Comparison of ENCODE assay signal across 15 cellular contexts in genomic region chr6:128599036-128599435, GRCh38.
DNase-seq lines count a peak whose midpoint lies in the region; ATAC-seq and TF ChIP-seq lines count a peak whose summit lies in the region.
"Had no signal": no experiment of that assay in that cellular context is flagged by ENCODE, and none has a peak within 500 bp of the region (broad histone marks: within the 10 kb centered on the region; RNA-seq: fewer than 3 reads in every experiment).

No MANE protein-coding gene starts in this region.

- POLR2A ChIA-PET in SK-N-SH (lab: Yijun Ruan, JAX) = no interaction called here

- TF ChIP-seq CTCF in SK-N-SH (IDR thresholded peaks at IDR 0.05) (no peak), astrocyte of the spinal cord (IDR thresholded peaks at IDR 0.05; ENCODE audit: low read depth, low read length) (no peak), smooth muscle cell (IDR thresholded peaks at IDR 0.05; ENCODE audit: borderline replicate concordance, insufficient read depth, poor library complexity, severe bottlenecking) (no peak), tibial nerve (IDR thresholded peaks at IDR 0.05) (no peak)

- CTCF ChIA-PET in SK-N-SH (lab: Yijun Ruan, JAX) = no interaction called here

- H3K4me2 ChIP-seq in SK-N-SH (peak overlapping the region; percentile 71; the same call in 1 of the 2 replicates), smooth muscle cell (peak overlapping the region; percentile 80)
- H3K4me2 ChIP-seq: GM23338 had no signal

- no peak for ATAC-seq in SK-N-SH treated with all-trans-retinoic acid at 6 μM for 48 hours
- ATAC-seq: GM23338, K562, Right ventricle myocardium inferior had no signal

- in situ Hi-C loops in astrocyte of the spinal cord (cut with HindIII; ENCODE audit: low sequenced_read_pairs) = no loop called here

- H3K27me3 ChIP-seq in SK-N-SH (ENCODE audit: insufficient read depth) = no peaks in the 10 kb centered on the region
- H3K27me3 ChIP-seq in smooth muscle cell (ENCODE audit: low read depth) = no peaks in the 10 kb centered on the region
- H3K27me3 ChIP-seq in tibial nerve = no peaks in the 10 kb centered on the region

- H4K20me1 ChIP-seq in SK-N-SH (ENCODE audit: insufficient read depth) = no peaks in the 10 kb centered on the region
- no peaks in the 10 kb centered on the region for H4K20me1 ChIP-seq in smooth muscle cell (ENCODE audit: low read depth)

- H3K9ac ChIP-seq in SK-N-SH (0 out of 2 replicates have a peak overlapping the region, but pooled peaks have one; percentile 66), smooth muscle cell (ENCODE audit: low read depth) (peak overlapping the region; percentile 85)

- no peak for TF ChIP-seq RAD21 in SK-N-SH (IDR thresholded peaks at IDR 0.05; ENCODE audit: low read length)

- DNase-seq in SK-N-SH (no peak), NCI-H748 (lab: John Stamatoyannopoulos, UW; ENCODE audit: unreplicated experiment) (peak; percentile 61), astrocyte of the spinal cord (ENCODE audit: low read depth, low spot score) (peak; percentile 8), smooth muscle cell (lab: John Stamatoyannopoulos, UW; ENCODE audit: unreplicated experiment) (no peak), tibial nerve (ENCODE audit: low spot score in 2 of 2) (no peak), hypothalamus (lab: John Stamatoyannopoulos, UW) (no peak), globus pallidus (ENCODE audit: low spot score) (no peak)
- DNase-seq: AML-193, NCI-H1092, NCI-H1930, NCI-H510A treated with DMSO at 0.1 percent for 48 hours had no signal

- H3K4me3 ChIP-seq in SK-N-SH (ENCODE audit: low read depth in 2 of 2, low read length in 1 of 2) = no peak overlapping the region
- H3K4me3 ChIP-seq in astrocyte of the spinal cord (ENCODE audit: low read depth, low read length) = no peak overlapping the region
- no peak overlapping the region for H3K4me3 ChIP-seq in smooth muscle cell
- H3K4me3 ChIP-seq in tibial nerve = no peak overlapping the region
- H3K4me3 ChIP-seq: GM23338, K562 had no signal

- WGBS in SK-N-SH (ENCODE audit: low lambda C conversion rate) = 56% methylated on average over 2 of the region's 2 CpGs
- WGBS in smooth muscle cell (ENCODE audit: low lambda C conversion rate) = 90% methylated on average over 2 of the region's 2 CpGs
- WGBS in tibial nerve, 2 donors = 67 to 71% methylated on average over 2 of the region's 2 CpGs

- H3K9me3 ChIP-seq in SK-N-SH (no peaks in the 10 kb centered on the region), smooth muscle cell (replicated peaks; ENCODE audit: low read depth) (no peaks in the 10 kb centered on the region), tibial nerve (no peaks in the 10 kb centered on the region)

- no peaks in the 10 kb centered on the region for H3K79me2 ChIP-seq in SK-N-SH (ENCODE audit: insufficient read depth)
- H3K79me2 ChIP-seq in smooth muscle cell (ENCODE audit: low read depth) = no peaks in the 10 kb centered on the region

- H3K4me1 ChIP-seq in SK-N-SH (ENCODE audit: control insufficient read depth in 1 of 2, insufficient read depth in 2 of 2, low read depth in 1 of 2, low read length in 1 of 2) (peaks cover 0 to 51% of the 10 kb centered on the region in 2 experiments; a peak in 2 of 4 replicates), smooth muscle cell (ENCODE audit: low read depth) (peaks cover 7% of the 10 kb centered on the region), tibial nerve (no peaks in the 10 kb centered on the region)

- H3K36me3 ChIP-seq in SK-N-SH (replicated peaks in 1 of 2; ENCODE audit: control insufficient read depth in 1 of 2, insufficient read depth in 2 of 2, low read length in 1 of 2) (no peaks in the 10 kb centered on the region), smooth muscle cell (ENCODE audit: low read depth) (no peaks in the 10 kb centered on the region), tibial nerve (no peaks in the 10 kb centered on the region)

- H3F3A ChIP-seq in SK-N-SH (replicated peaks; ENCODE audit: insufficient read depth) (peaks cover 18% of the 10 kb centered on the region), smooth muscle cell (ENCODE audit: low read depth) (peaks cover 10% of the 10 kb centered on the region)

- no peak for TF ChIP-seq EP300 in SK-N-SH (IDR thresholded peaks at IDR 0.05; ENCODE audit: borderline replicate concordance in 1 of 2, low read depth in 1 of 2, low read length in 1 of 2)
- TF ChIP-seq EP300 in tibial nerve (IDR thresholded peaks at IDR 0.05) = no peak

- TF ChIP-seq POLR2A in tibial nerve (IDR thresholded peaks at IDR 0.05) = no peak

- H2AFZ ChIP-seq in SK-N-SH (ENCODE audit: low read depth) (0 out of 2 replicates have a peak overlapping the region, but pooled peaks have one; percentile 74), smooth muscle cell (ENCODE audit: low read depth) (peak overlapping the region; percentile 75)
- H2AFZ ChIP-seq: GM23338 had no signal

- no peaks in the 10 kb centered on the region for H3K9me2 ChIP-seq in SK-N-SH

- H3K27ac ChIP-seq in SK-N-SH (ENCODE audit: low read depth in 2 of 2, low read length in 1 of 2) (peak overlapping the region; percentile 92 to 99; a peak in 3 of 4 replicates), smooth muscle cell (ENCODE audit: low read depth) (peak overlapping the region; percentile 94), tibial nerve (no peak overlapping the region)

TF ChIP-seq in SK-N-SH, 30 proteins besides CTCF, POLR2A, EP300 and RAD21:
- TF ChIP-seq TEAD4 (IDR thresholded peaks at IDR 0.05; ENCODE audit: borderline replicate concordance, insufficient read depth) (no peak), NFIC (IDR thresholded peaks at IDR 0.05; ENCODE audit: borderline replicate concordance) (no peak), JUND (IDR thresholded peaks at IDR 0.05) (0 out of 2 replicates have a peak, but pooled peaks have one; percentile 4)
TF ChIP-seq in SK-N-SH: peak in this region for 1.

TF ChIP-seq in SK-N-SH treated with all-trans-retinoic acid at 6 μM for 48 hours, 23 proteins besides CTCF, POLR2A, EP300 and RAD21:
- TF ChIP-seq PATZ1 (CRISPR knock-in tag; IDR thresholded peaks at IDR 0.05; ENCODE audit: borderline replicate concordance) (no peak), ISL1 (CRISPR knock-in tag; IDR thresholded peaks at IDR 0.05) (no peak), ZNF70 (CRISPR knock-in tag; IDR thresholded peaks at IDR 0.05) (no peak)

Comparison
In these comparisons a context has a peak if more than half of its experiments do, and no peak if none do; other contexts are left out.
1. DNase-seq: peak in NCI-H748 (single experiment) and astrocyte of the spinal cord (single experiment); none in SK-N-SH (single experiment), smooth muscle cell (single experiment), tibial nerve (0 of 2), hypothalamus (0 of 51) and globus pallidus (single experiment).
2. H3K27ac ChIP-seq: peak in SK-N-SH (2 of 2) and smooth muscle cell (single experiment); none in tibial nerve (0 of 4).